8 cellular contexts compared by ENCODE assay signal in the genomic region with DNA sequence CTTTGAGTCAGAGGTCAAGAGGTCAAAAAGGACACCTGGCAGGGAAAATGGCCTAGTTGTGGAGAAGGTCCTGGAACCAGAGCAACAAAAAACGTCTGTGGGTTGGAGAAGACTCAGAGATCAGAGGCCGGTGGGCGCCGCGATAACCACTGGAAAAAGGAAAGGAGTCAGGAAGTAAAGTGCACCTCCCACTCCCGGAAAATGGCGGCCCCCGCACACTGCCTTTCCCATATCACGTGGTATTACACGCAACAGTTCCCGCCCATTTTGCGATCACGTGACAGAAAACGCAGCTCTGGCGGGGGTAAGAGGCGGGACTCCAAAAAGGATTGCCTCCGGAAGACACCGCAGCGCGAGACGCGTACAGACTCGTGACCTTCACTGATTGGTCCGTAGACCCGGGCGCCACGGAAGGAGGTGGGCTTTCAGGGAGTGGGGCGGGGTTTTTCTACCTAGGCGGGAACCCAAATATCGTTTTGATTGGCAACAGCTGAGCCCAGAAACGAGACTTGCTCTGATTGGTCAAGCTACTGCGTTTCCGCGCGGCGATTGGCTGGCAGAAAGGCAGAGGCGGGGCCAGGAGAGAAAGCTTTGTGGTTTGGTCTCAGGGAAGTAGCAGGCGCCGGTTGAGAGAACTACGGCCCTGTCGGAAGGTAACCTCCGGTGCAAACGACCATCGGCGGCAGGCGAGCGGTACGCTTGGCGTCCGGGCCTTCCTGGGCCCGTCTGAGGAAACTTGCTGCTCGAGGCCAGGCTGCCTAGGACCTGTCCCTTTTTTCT. TPM values are rescaled to one million over a fixed set of nuclear protein-coding genes. Genes with fewer than 3 reads are reported as not detected.
DNase-seq lines count a peak whose midpoint lies in the region; ATAC-seq and TF ChIP-seq lines count a peak whose summit lies in the region.

A gene with protein sequence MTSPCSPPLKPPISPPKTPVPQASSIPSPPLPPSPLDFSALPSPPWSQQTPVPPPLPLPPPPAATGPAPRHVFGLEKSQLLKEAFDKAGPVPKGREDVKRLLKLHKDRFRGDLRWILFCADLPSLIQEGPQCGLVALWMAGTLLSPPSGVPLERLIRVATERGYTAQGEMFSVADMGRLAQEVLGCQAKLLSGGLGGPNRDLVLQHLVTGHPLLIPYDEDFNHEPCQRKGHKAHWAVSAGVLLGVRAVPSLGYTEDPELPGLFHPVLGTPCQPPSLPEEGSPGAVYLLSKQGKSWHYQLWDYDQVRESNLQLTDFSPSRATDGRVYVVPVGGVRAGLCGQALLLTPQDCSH (minus strand): TSS at position 193 of the 780 bp plus-strand sequence. CDS start 674 bp downstream, outside the sequence.

- peaks cover 29% of the 10 kb centered on the region for H4K20me1 ChIP-seq in DND-41 (ENCODE audit: insufficient read depth, low read length)
- H4K20me1 ChIP-seq in GM23248 (ENCODE audit: insufficient read depth) = no peaks in the 10 kb centered on the region

- H3K9me2 ChIP-seq in GM23248 (ENCODE audit: insufficient read depth) = no peaks in the 10 kb centered on the region

- in situ Hi-C loops in GM23248 (cut with MboI) = no loop called here

- H3K9ac ChIP-seq in DND-41 (ENCODE audit: low read depth, low read length) (peak within 1 kb of the TSS; percentile 93), GM23248 (peak within 1 kb of the TSS; percentile 98)

- peaks cover 22% of the 10 kb centered on the region for H3K36me3 ChIP-seq in DND-41 (ENCODE audit: insufficient read depth, low read length)
- H3K36me3 ChIP-seq in GM23248 (ENCODE audit: low read depth) = no peaks in the 10 kb centered on the region

- peaks cover 53% of the 10 kb centered on the region for H3K4me1 ChIP-seq in DND-41 (ENCODE audit: insufficient read depth, low read length)
- peaks cover 36% of the 10 kb centered on the region for H3K4me1 ChIP-seq in GM23248 (ENCODE audit: insufficient read depth)

- peak within 1 kb of the TSS; percentile 98 for H3K27ac ChIP-seq in DND-41 (ENCODE audit: low read length)
- peak within 1 kb of the TSS; percentile 98 for H3K27ac ChIP-seq in GM23248

- no peaks in the 10 kb centered on the region for H3K9me3 Mint-ChIP-seq in naive B cell
- no peaks in the 10 kb centered on the region for H3K9me3 Mint-ChIP-seq in stimulated activated memory B cell treated with anti-CD40 and anti-IgM and Interleukin-4, amounts not matched to agents 10 μg/mL and 1 μg/mL and 100 μg/mL, for 72 hours

- H3K79me2 ChIP-seq in DND-41 (ENCODE audit: insufficient read depth, low read length) (peaks cover 69% of the 10 kb centered on the region), GM23248 (ENCODE audit: insufficient read depth) (peaks cover 55% of the 10 kb centered on the region)

- TF ChIP-seq CTCF in DND-41 (IDR thresholded peaks at IDR 0.05; ENCODE audit: borderline replicate concordance, extremely low read depth, low read length, poor library complexity, severe bottlenecking) = peak; percentile 5

- H3K4me3 ChIP-seq in DND-41 (ENCODE audit: low read depth in 1 of 2, low read length in 2 of 2) (peak within 1 kb of the TSS; percentile 63 to 75), GM23248 (peak within 1 kb of the TSS; percentile 93)

- peak within 1 kb of the TSS; percentile 87 to 100 (median 98) for H3K4me3 Mint-ChIP-seq in naive B cell
- H3K4me3 Mint-ChIP-seq in stimulated activated memory B cell treated with anti-CD40 and anti-IgM and Interleukin-4, amounts not matched to agents 10 μg/mL and 1 μg/mL and 100 μg/mL, for 72 hours = peak within 1 kb of the TSS; percentile 92

- DNase-seq in DND-41 (peak; percentile 100), GM23248 (peak; percentile 100), Kasumi-1 (lab: John Stamatoyannopoulos, UW) (peak; percentile 99), RPMI7951 (ENCODE audit: low read depth) (peak; percentile 100), fibroblast of gingiva (ENCODE audit: low read depth) (peak; percentile 100), naive B cell (peak; percentile 100)
- DNase-seq in activated T-helper 1 cell treated with anti-CD3 and anti-CD28 coated beads, Interleukin-2, amount 50 U/mL, for 16 hours (ENCODE audit: low read depth in 1 of 2, low spot score in 1 of 2) = peak; percentile 97 to 98

- peak; percentile 89 for ATAC-seq in DND-41 (ENCODE audit: insufficient read depth, low read depth)
- peak; percentile 85 to 86 for ATAC-seq in naive B cell (ENCODE audit: low read depth in 2 of 2)
- peak; percentile 96 for ATAC-seq in stimulated activated memory B cell treated with anti-CD40 and anti-IgM and Interleukin-4, amounts not matched to agents 10 μg/mL and 1 μg/mL and 100 μg/mL, for 72 hours

- H2AFZ ChIP-seq in DND-41 (ENCODE audit: low read depth, low read length) = peak within 1 kb of the TSS; percentile 78
- H2AFZ ChIP-seq in GM23248 = peak within 1 kb of the TSS; percentile 64

- 1% methylated on average over 51 to 52 of the region's 52 CpGs for WGBS in GM23248 (ENCODE audit: low coverage in 1 of 2, low lambda C conversion rate in 2 of 2, missing lambda C conversion rate in 2 of 2), 2 experiments

- no peaks in the 10 kb centered on the region for H3K36me3 Mint-ChIP-seq in naive B cell
- H3K36me3 Mint-ChIP-seq in stimulated activated memory B cell treated with anti-CD40 and anti-IgM and Interleukin-4, amounts not matched to agents 10 μg/mL and 1 μg/mL and 100 μg/mL, for 72 hours = peaks cover 33% of the 10 kb centered on the region

- H3F3A ChIP-seq in GM23248 (ENCODE audit: insufficient read depth) = peaks cover 27% of the 10 kb centered on the region; the same call in 1 of the 2 replicates

- peaks cover 31 to 56% (median 51%) of the 10 kb centered on the region in 3 donors for H3K4me1 Mint-ChIP-seq in naive B cell
- H3K4me1 Mint-ChIP-seq in stimulated activated memory B cell treated with anti-CD40 and anti-IgM and Interleukin-4, amounts not matched to agents 10 μg/mL and 1 μg/mL and 100 μg/mL, for 72 hours = peaks cover 52% of the 10 kb centered on the region

- H3K27me3 Mint-ChIP-seq in naive B cell = no peaks in the 10 kb centered on the region
- no peaks in the 10 kb centered on the region for H3K27me3 Mint-ChIP-seq in stimulated activated memory B cell treated with anti-CD40 and anti-IgM and Interleukin-4, amounts not matched to agents 10 μg/mL and 1 μg/mL and 100 μg/mL, for 72 hours

- no peaks in the 10 kb centered on the region for H3K27me3 ChIP-seq in DND-41 (ENCODE audit: insufficient read depth, low read length, poor library complexity)
- H3K27me3 ChIP-seq in GM23248 (replicated peaks; ENCODE audit: insufficient read depth) = no peaks in the 10 kb centered on the region

- no peaks in the 10 kb centered on the region for H3K9me3 ChIP-seq in DND-41 (ENCODE audit: insufficient read depth, low read length, severe bottlenecking)
- H3K9me3 ChIP-seq in GM23248 (ENCODE audit: low read depth) = no peaks in the 10 kb centered on the region

- H3K27ac Mint-ChIP-seq in naive B cell = peak within 1 kb of the TSS; percentile 91 to 99 (median 98)
- peak within 1 kb of the TSS; percentile 96 for H3K27ac Mint-ChIP-seq in stimulated activated memory B cell treated with anti-CD40 and anti-IgM and Interleukin-4, amounts not matched to agents 10 μg/mL and 1 μg/mL and 100 μg/mL, for 72 hours

- H3K4me2 ChIP-seq in DND-41 (ENCODE audit: insufficient read depth, low read length) (peak within 1 kb of the TSS; percentile 91), GM23248 (ENCODE audit: unreplicated experiment) (peak within 1 kb of the TSS; percentile 100)

RNA-seq across cellular contexts. Expression of the gene that starts here (rescaled TPM):
- total RNA-seq in GM23248 (2014; rRNA removed; shearing (Covaris generic)) = 0.38 and 2.5 TPM in 2 replicates
- polyA plus RNA-seq in GM23248 (2016; fragmentation: Nextera tagmentation; extraction: Ambion mirVana) (5.6 and 7.3 TPM in 2 replicates), naive B cell (ENCODE audit: low read depth in 6 of 6) (1 to 10 TPM; 1.9 to 5.6 (median 4.7) TPM)
- 1.3 and 1.5 TPM in 2 replicates for total RNA-seq in RPMI7951 (2014; rRNA removed; shearing (Covaris generic))

Comparison
In these comparisons a context has a peak if more than half of its experiments do, and no peak if none do; other contexts are left out.
1. Peak in every context shown above with its lines: DNase-seq, ATAC-seq, H3K4me3 ChIP-seq and H3K27ac ChIP-seq.